Comparison of ENCODE assay signal across 10 cellular contexts in the genomic region with DNA sequence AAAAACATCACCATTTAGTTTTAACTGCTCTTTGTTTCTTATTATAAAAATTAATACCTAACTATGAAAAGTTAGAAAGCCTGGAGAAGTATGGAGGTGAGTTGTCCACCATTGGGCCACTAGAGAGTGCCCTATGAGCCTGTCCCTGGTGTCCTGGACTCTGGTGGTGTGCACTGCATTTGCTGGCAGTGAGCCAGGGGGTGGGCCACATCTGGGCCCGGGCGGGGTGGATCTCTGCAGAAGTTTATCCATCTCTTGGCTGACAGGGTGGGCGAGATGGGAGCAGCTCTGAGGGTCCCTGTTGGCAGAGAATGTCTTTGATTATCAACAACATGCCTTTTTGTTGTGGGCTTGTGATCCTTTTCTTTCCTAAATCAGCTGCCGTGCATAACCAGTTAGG. TPM values are rescaled to one million over a fixed set of nuclear protein-coding genes. Genes with fewer than 3 reads are reported as not detected.
DNase-seq lines count a peak whose midpoint lies in the region; ATAC-seq, FAIRE-seq and TF ChIP-seq lines count a peak whose summit lies in the region.
"Had no signal": no experiment of that assay in that cellular context is flagged by ENCODE, and none has a peak within 500 bp of the region (broad histone marks: within the 10 kb centered on the region; RNA-seq: fewer than 3 reads in every experiment).

No MANE protein-coding gene starts in this region.

- H4K20me1 ChIP-seq in OCI-LY3 (ENCODE audit: insufficient read depth, low read length) = peaks cover 90% of the 10 kb centered on the region

- no peak overlapping the region for H3K9ac ChIP-seq in OCI-LY3 (ENCODE audit: low read length)

- H3K27ac ChIP-seq in OCI-LY3 (ENCODE audit: low read length) (no peak overlapping the region), esophagus squamous epithelium (peak overlapping the region in 3 of 4 donors; percentile 44 to 61 (median 47)), skin epidermis (peak overlapping the region in 15 of 21 experiments; percentile 9 to 80 (median 55))
- H3K27ac ChIP-seq: 22Rv1 had no signal

- intact Hi-C loops in esophagus squamous epithelium (cut with DNase I) = no loop called here

- no peak for FAIRE-seq in GM12891 (lab: Jason Lieb, UNC)

- no peak for ATAC-seq in HG02885 (IDR thresholded peaks at IDR 0.05; ENCODE audit: poor library complexity, unreplicated experiment)

- H3K79me2 ChIP-seq in OCI-LY3 (ENCODE audit: low read length) = peaks cover 96% of the 10 kb centered on the region

- H3K4me1 ChIP-seq in OCI-LY3 (ENCODE audit: low read length) = peaks cover 41% of the 10 kb centered on the region
- peaks cover 41 to 84% (median 65%) of the 10 kb centered on the region in 3 donors for H3K4me1 ChIP-seq in esophagus squamous epithelium

- DNase-seq in DMS 273 (lab: John Stamatoyannopoulos, UW; ENCODE audit: unreplicated experiment) (peak; percentile 22), DMS 273 treated with DMSO at 0.1 percent for 48 hours (lab: John Stamatoyannopoulos, UW) (no peak), esophagus squamous epithelium (lab: John Stamatoyannopoulos, UW) (no peak), NCI-H446 treated with DMSO at 0.1 percent for 48 hours (lab: John Stamatoyannopoulos, UW) (no peak), GM12891 (ENCODE audit: insufficient read length, low spot score) (no peak)
- DNase-seq: upper lobe of left lung had no signal

- WGBS in esophagus squamous epithelium, 2 donors = 21 to 69% methylated on average over 2 to 4 of the region's 4 CpGs

- TF ChIP-seq POLR2A in esophagus squamous epithelium (IDR thresholded peaks at IDR 0.05) (no peak), GM12891 (IDR thresholded peaks at IDR 0.05; ENCODE audit: low read depth, low read length) (no peak)

- TF ChIP-seq CTCF in OCI-LY3 (IDR thresholded peaks at IDR 0.05; ENCODE audit: low read depth, low read length) (no peak), esophagus squamous epithelium (IDR thresholded peaks at IDR 0.05) (no peak)

- peak overlapping the region; percentile 71 for H3K4me2 ChIP-seq in OCI-LY3 (ENCODE audit: low read length)

- H3K4me3 ChIP-seq in OCI-LY3 (ENCODE audit: low read length) (no peak overlapping the region), esophagus squamous epithelium (peak overlapping the region in 2 of 4 donors; percentile 11 to 38), skin epidermis (no peak overlapping the region)

- H3K9me3 ChIP-seq in OCI-LY3 (ENCODE audit: insufficient read depth, low read length) (no peaks in the 10 kb centered on the region), esophagus squamous epithelium (no peaks in the 10 kb centered on the region)
- H3K9me3 ChIP-seq: upper lobe of left lung had no signal

- H3K27me3 ChIP-seq in OCI-LY3 (ENCODE audit: low read depth, low read length) = no peaks in the 10 kb centered on the region
- H3K27me3 ChIP-seq in esophagus squamous epithelium = no peaks in the 10 kb centered on the region
- H3K27me3 ChIP-seq: upper lobe of left lung had no signal

- no peak overlapping the region for H2AFZ ChIP-seq in OCI-LY3 (ENCODE audit: low read depth, low read length)

- H3K36me3 ChIP-seq in OCI-LY3 (replicated peaks; ENCODE audit: low read depth, low read length) (peaks cover 34% of the 10 kb centered on the region), esophagus squamous epithelium (peaks cover 0 to 36% (median 0%) of the 10 kb centered on the region in 3 donors)

TF ChIP-seq in GM12891, 5 proteins besides CTCF, POLR2A, EP300 and RAD21:
- TF ChIP-seq POU2F2 (IDR thresholded peaks at IDR 0.05; ENCODE audit: low read depth, low read length) (no peak), POLR2AphosphoS5 (IDR thresholded peaks at IDR 0.05; ENCODE audit: low read depth, low read length) (no peak), PAX5 (IDR thresholded peaks at IDR 0.05; ENCODE audit: insufficient read depth, low read length, severe bottlenecking) (no peak), SPI1 (IDR thresholded peaks at IDR 0.05; ENCODE audit: low read depth, low read length) (no peak)

RNA-seq across cellular contexts. Expression of gene TENT4A, which starts 8.2 kb away (rescaled TPM):
- 10 to 100 TPM in 2 of 4 donors, 1 to 10 TPM in 2; 8.0 to 30.7 (median 17.9) TPM for total RNA-seq in esophagus squamous epithelium
- 12.5 TPM for polyA plus RNA-seq in GM12891 (2012; ENCODE audit: low read depth, missing spikeins)
